18 cellular contexts compared by ENCODE assay signal in genomic region chr17:56868716-56869115, GRCh38. TPM values are rescaled to one million over a fixed set of nuclear protein-coding genes. Genes with fewer than 3 reads are reported as not detected.
DNase-seq lines count a peak whose midpoint lies in the region; ATAC-seq, FAIRE-seq and TF ChIP-seq lines count a peak whose summit lies in the region.
"Had no signal": no experiment of that assay in that cellular context is flagged by ENCODE, and none has a peak within 500 bp of the region (broad histone marks: within the 10 kb centered on the region; RNA-seq: fewer than 3 reads in every experiment).

No MANE protein-coding gene starts in this region.

- peaks cover 0 to 2% of the 10 kb centered on the region in 2 experiments for H3K36me3 ChIP-seq in endothelial cell of umbilical vein (ENCODE audit: control insufficient read depth in 2 of 2, extremely low read depth in 1 of 2, insufficient read depth in 2 of 2, low read length in 2 of 2)
- H3K36me3 ChIP-seq in small intestine (ENCODE audit: control insufficient read depth in 2 of 2, insufficient read depth in 2 of 2, low read length in 2 of 2) = peaks cover 0 to 2% of the 10 kb centered on the region in 2 donors
- H3K36me3 ChIP-seq: SJSA1 had no signal

- H3K4me1 ChIP-seq in endothelial cell of umbilical vein (ENCODE audit: control insufficient read depth, extremely low read depth, insufficient read depth, low read length) = peaks cover 19% of the 10 kb centered on the region
- H3K4me1 ChIP-seq in small intestine (ENCODE audit: control insufficient read depth in 2 of 2, insufficient read depth in 1 of 2, low read depth in 1 of 2, low read length in 1 of 2) = peaks cover 0 to 4% of the 10 kb centered on the region in 2 donors

- H3K27me3 ChIP-seq in endothelial cell of umbilical vein (ENCODE audit: control insufficient read depth in 2 of 2, insufficient read depth in 2 of 2, low read length in 2 of 2) (no peaks in the 10 kb centered on the region), small intestine (ENCODE audit: control insufficient read depth in 2 of 2, insufficient read depth in 2 of 2, low read length in 2 of 2) (no peaks in the 10 kb centered on the region)
- H3K27me3 ChIP-seq: SJSA1 had no signal

- no peak overlapping the region for H2AFZ ChIP-seq in endothelial cell of umbilical vein (ENCODE audit: low read depth, low read length)
- H2AFZ ChIP-seq: GM23248 had no signal

- peaks cover 3% of the 10 kb centered on the region for H3K4me1 Mint-ChIP-seq in activated naive CD4-positive, alpha-beta T cell treated with anti-CD3 and anti-CD28 coated beads, Interleukin-2, amount 10 ng/mL, durations not matched to agents 7 days and 5 days
- no peaks in the 10 kb centered on the region for H3K4me1 Mint-ChIP-seq in type B pancreatic cell (ENCODE audit: unreplicated experiment)
- H3K4me1 Mint-ChIP-seq: H9 had no signal

- 40 to 79% (median 59%) methylated on average over 3 of the region's 3 CpGs for WGBS in small intestine, 3 donors

- H3K4me3 ChIP-seq in endothelial cell of umbilical vein (replicated peaks in 1 of 3; ENCODE audit: insufficient read depth in 1 of 3, low read depth in 1 of 3, low read length in 3 of 3) (no peak overlapping the region), small intestine (ENCODE audit: low read depth in 1 of 2, low read length in 2 of 2) (no peak overlapping the region)
- H3K4me3 ChIP-seq: GM23248, SJSA1 had no signal

- FAIRE-seq in endothelial cell of umbilical vein (lab: Jason Lieb, UNC) = no peak
- FAIRE-seq in small intestine (lab: Jason Lieb, UNC) = no peak

- peak overlapping the region; percentile 50 to 91 for H3K27ac Mint-ChIP-seq in activated naive CD4-positive, alpha-beta T cell treated with anti-CD3 and anti-CD28 coated beads, Interleukin-2, amount 50 U/mL, for 72 hours
- no peak overlapping the region for H3K27ac Mint-ChIP-seq in activated naive CD4-positive, alpha-beta T cell treated with anti-CD3 and anti-CD28 coated beads, Interleukin-2, amount 10 ng/mL, durations not matched to agents 7 days and 5 days
- no peak overlapping the region for H3K27ac Mint-ChIP-seq in type B pancreatic cell

- TF ChIP-seq CTCF in endothelial cell of umbilical vein (IDR thresholded peaks at IDR 0.05; ENCODE audit: extremely low read depth in 1 of 2, insufficient read depth in 1 of 2, low read depth in 1 of 2, low read length in 2 of 2) (no peak), type B pancreatic cell (conservative IDR thresholded peaks at IDR 0.05) (no peak)

- H3K36me3 Mint-ChIP-seq in activated naive CD4-positive, alpha-beta T cell treated with anti-CD3 and anti-CD28 coated beads, Interleukin-2, amount 50 U/mL, for 72 hours = peaks cover 0 to 6% of the 10 kb centered on the region in 2 donors
- peaks cover 8% of the 10 kb centered on the region for H3K36me3 Mint-ChIP-seq in activated naive CD4-positive, alpha-beta T cell treated with anti-CD3 and anti-CD28 coated beads, Interleukin-2, amount 10 ng/mL, durations not matched to agents 7 days and 5 days
- H3K36me3 Mint-ChIP-seq in type B pancreatic cell = peaks cover 4% of the 10 kb centered on the region

- intact Hi-C loops in endothelial cell of umbilical vein (cut with micrococcal nuclease) = loop anchor here (1.0 to 5.0 kb wide), 5 partner anchors 23 to 171 kb away; partner anchors contain the start of genes C17orf67 and TRIM25

- no peaks in the 10 kb centered on the region for H4K20me1 ChIP-seq in endothelial cell of umbilical vein (replicated peaks; ENCODE audit: control insufficient read depth, extremely low read depth, insufficient read depth, low read length)

- H3K9me1 ChIP-seq in endothelial cell of umbilical vein (replicated peaks; ENCODE audit: control insufficient read depth, extremely low read depth, insufficient read depth, low read length) = no peaks in the 10 kb centered on the region

- dilution Hi-C loops in endothelial cell of umbilical vein (cut with MboI; ENCODE audit: extremely low pct_ligation_motif_present, low sequenced_read_pairs) = no loop called here

- H3K27ac ChIP-seq in endothelial cell of umbilical vein (ENCODE audit: insufficient read depth, low read depth, low read length) (peak overlapping the region; percentile 94), small intestine (ENCODE audit: low read depth in 1 of 2, low read length in 1 of 2) (no peak overlapping the region)
- H3K27ac ChIP-seq: SJSA1 had no signal

- H3K9ac ChIP-seq in endothelial cell of umbilical vein (replicated peaks; ENCODE audit: extremely low read depth, insufficient read depth, low read length) = peak overlapping the region; percentile 66
- H3K9ac ChIP-seq: GM23248 had no signal

- no peak for ATAC-seq in activated naive CD4-positive, alpha-beta T cell treated with anti-CD3 and anti-CD28 coated beads, Interleukin-2, amount 50 U/mL, for 72 hours

- no peak for TF ChIP-seq POLR2A in endothelial cell of umbilical vein (IDR thresholded peaks at IDR 0.05; ENCODE audit: low read depth, low read length)

- no peaks in the 10 kb centered on the region for H3K79me2 ChIP-seq in endothelial cell of umbilical vein (ENCODE audit: control insufficient read depth, insufficient read depth, low read length)

- H3K9me3 Mint-ChIP-seq in activated naive CD4-positive, alpha-beta T cell treated with anti-CD3 and anti-CD28 coated beads, Interleukin-2, amount 50 U/mL, for 72 hours = no peaks in the 10 kb centered on the region
- no peaks in the 10 kb centered on the region for H3K9me3 Mint-ChIP-seq in activated naive CD4-positive, alpha-beta T cell treated with anti-CD3 and anti-CD28 coated beads, Interleukin-2, amount 10 ng/mL, durations not matched to agents 7 days and 5 days
- no peaks in the 10 kb centered on the region for H3K9me3 Mint-ChIP-seq in type B pancreatic cell
- H3K9me3 Mint-ChIP-seq: H9 had no signal

- H3K4me3 Mint-ChIP-seq in activated naive CD4-positive, alpha-beta T cell treated with anti-CD3 and anti-CD28 coated beads, Interleukin-2, amount 10 ng/mL, durations not matched to agents 7 days and 5 days = no peak overlapping the region
- no peak overlapping the region for H3K4me3 Mint-ChIP-seq in type B pancreatic cell
- H3K4me3 Mint-ChIP-seq: H9 had no signal

- POLR2A ChIA-PET in endothelial cell of umbilical vein (lab: Charles Lee) = no interaction called here

- DNase-seq in activated naive CD4-positive, alpha-beta T cell treated with anti-CD3 and anti-CD28 coated beads, Interleukin-2, amount 50 U/mL, for 72 hours (ENCODE audit: low spot score in 2 of 2) = no peak
- DNase-seq in activated naive CD4-positive, alpha-beta T cell treated with anti-CD3 and anti-CD28 coated beads, Interleukin-2, amount 10 ng/mL, durations not matched to agents 7 days and 5 days = no peak
- DNase-seq in endothelial cell of umbilical vein (ENCODE audit: low read depth, low spot score) (no peak), small intestine (peak; percentile 27), occipital lobe (lab: John Stamatoyannopoulos, UW) (no peak), NCI-H1417 (lab: John Stamatoyannopoulos, UW) (no peak), type B pancreatic cell (ENCODE audit: extremely low spot score, unreplicated experiment) (no peak)
- DNase-seq: DND-41, GM23248, H9, KBM-7, NCI-H1105 treated with DMSO at 0.1 percent for 48 hours, NCI-H1694, NCI-H2227 treated with DMSO at 0.1 percent for 48 hours, NCI-H526 treated with DMSO at 0.1 percent for 48 hours, Right ventricle myocardium superior, RPMI8226 had no signal

- CTCF ChIA-PET in activated naive CD4-positive, alpha-beta T cell treated with anti-CD3 and anti-CD28 coated beads, Interleukin-2, amount 10 ng/mL, durations not matched to agents 7 days and 5 days (lab: Charles Lee) = interaction anchor here (1.3 kb wide), 1 partner anchor 73 kb away, joined by 4 read pairs; no protein-coding TSS in a partner anchor
- CTCF ChIA-PET in endothelial cell of umbilical vein (lab: Charles Lee) = interaction anchor here (1.2 to 3.1 kb wide), 3 partner anchors 8 to 83 kb away, joined by 3 to 27 read pairs (median 4); no protein-coding TSS in a partner anchor

- H3K27me3 Mint-ChIP-seq in activated naive CD4-positive, alpha-beta T cell treated with anti-CD3 and anti-CD28 coated beads, Interleukin-2, amount 10 ng/mL, durations not matched to agents 7 days and 5 days = peaks cover 5% of the 10 kb centered on the region
- H3K27me3 Mint-ChIP-seq in type B pancreatic cell = no peaks in the 10 kb centered on the region

- no TSS peak for BruUV-seq in endothelial cell of umbilical vein (replicated peaks; lab: Mats Ljungman, UMichigan)

- H3K9me3 ChIP-seq in endothelial cell of umbilical vein (replicated peaks; ENCODE audit: control insufficient read depth, insufficient read depth, low read length) (no peaks in the 10 kb centered on the region), small intestine (ENCODE audit: control insufficient read depth, low read depth) (no peaks in the 10 kb centered on the region)

- peak overlapping the region; percentile 33 for H3K4me2 ChIP-seq in endothelial cell of umbilical vein (ENCODE audit: insufficient read depth, low read length)

RNA-seq across cellular contexts. Expression of gene DGKE, which starts 34.8 kb away (rescaled TPM):
- total RNA-seq in activated naive CD4-positive, alpha-beta T cell treated with anti-CD3 and anti-CD28 coated beads, Interleukin-2, amount 50 U/mL, for 72 hours = 10 to 100 TPM; 29.8 to 30.0 TPM
- total RNA-seq in endothelial cell of umbilical vein = 20.3 and 22.9 TPM in 2 replicates
- 4.9 and 6.4 TPM in 2 replicates for polyA plus RNA-seq in endothelial cell of umbilical vein
- 2.0 and 2.8 TPM in 2 replicates for polyA plus RNA-seq in endothelial cell of umbilical vein (2011; cell fraction: cytosol; rRNA removed)
- 36.7 and 44.1 TPM in 2 replicates for polyA plus RNA-seq in endothelial cell of umbilical vein (2011; cell fraction: nucleus; rRNA removed)
- polyA plus RNA-seq in endothelial cell of umbilical vein (2012) = 5.0 and 7.9 TPM in 2 replicates
- 11.6 and 14.3 TPM in 2 replicates for polyA minus RNA-seq in endothelial cell of umbilical vein
- 1.9 TPM for polyA minus RNA-seq in endothelial cell of umbilical vein (2011; cell fraction: cytosol; rRNA and poly(A)+ RNA removed)
- polyA minus RNA-seq in endothelial cell of umbilical vein (2011; cell fraction: nucleus; rRNA and poly(A)+ RNA removed) = 34.8 and 40.2 TPM in 2 replicates
- polyA plus RNA-seq in small intestine = 1 to 10 TPM in 1 of 3 donors, under 1 TPM in 2; 0.27 to 2.0 (median 0.67) TPM
- total RNA-seq in occipital lobe = 42.0 TPM
- 5.3 and 6.9 TPM in 2 replicates for total RNA-seq in type B pancreatic cell (ENCODE audit: low replicate concordance)

RNA-seq across cellular contexts. Expression of gene C17orf67, which starts 35.0 kb away (rescaled TPM):
- total RNA-seq in activated naive CD4-positive, alpha-beta T cell treated with anti-CD3 and anti-CD28 coated beads, Interleukin-2, amount 50 U/mL, for 72 hours = 1 to 10 TPM; 2.5 to 3.5 TPM
- total RNA-seq in endothelial cell of umbilical vein (5.6 and 5.8 TPM in 2 replicates), occipital lobe (1.9 TPM), type B pancreatic cell (ENCODE audit: low replicate concordance) (2.0 and 4.1 TPM in 2 replicates)
- polyA plus RNA-seq in endothelial cell of umbilical vein (1.9 and 2.4 TPM in 2 replicates), small intestine (10 to 100 TPM in 2 of 3 donors, 1 to 10 TPM in 1; 2.6 to 41.9 (median 10.5) TPM)
- polyA plus RNA-seq in endothelial cell of umbilical vein (2011; cell fraction: cytosol; rRNA removed) = 0.71 and 0.86 TPM in 2 replicates
- 7.7 and 9.4 TPM in 2 replicates for polyA plus RNA-seq in endothelial cell of umbilical vein (2011; cell fraction: nucleus; rRNA removed)
- polyA plus RNA-seq in endothelial cell of umbilical vein (2012) = 1.3 and 2.1 TPM in 2 replicates
- 1.0 and 1.4 TPM in 2 replicates for polyA minus RNA-seq in endothelial cell of umbilical vein
- 1.1 TPM for polyA minus RNA-seq in endothelial cell of umbilical vein (2011; cell fraction: cytosol; rRNA and poly(A)+ RNA removed)
- 1.8 and 2.4 TPM in 2 replicates for polyA minus RNA-seq in endothelial cell of umbilical vein (2011; cell fraction: nucleus; rRNA and poly(A)+ RNA removed)

RNA-seq across cellular contexts. Expression of gene TRIM25, which starts 45.1 kb away (rescaled TPM):
- 100 to 1,000 TPM; 139 to 215 TPM for total RNA-seq in activated naive CD4-positive, alpha-beta T cell treated with anti-CD3 and anti-CD28 coated beads, Interleukin-2, amount 50 U/mL, for 72 hours
- total RNA-seq in endothelial cell of umbilical vein (69.4 and 98.4 TPM in 2 replicates), occipital lobe (1.6 TPM), type B pancreatic cell (ENCODE audit: low replicate concordance) (43.4 and 46.7 TPM in 2 replicates)
- polyA plus RNA-seq in endothelial cell of umbilical vein (42.8 and 51.1 TPM in 2 replicates), small intestine (10 to 100 TPM; 13.2 to 37.8 (median 22.1) TPM)
- polyA plus RNA-seq in endothelial cell of umbilical vein (2011; cell fraction: cytosol; rRNA removed) = 32.9 and 35.4 TPM in 2 replicates
- polyA plus RNA-seq in endothelial cell of umbilical vein (2011; cell fraction: nucleus; rRNA removed) = 125 and 147 TPM in 2 replicates
- polyA plus RNA-seq in endothelial cell of umbilical vein (2012) = 60.8 and 86.4 TPM in 2 replicates
- 92.0 and 119 TPM in 2 replicates for polyA minus RNA-seq in endothelial cell of umbilical vein
- 36.7 TPM for polyA minus RNA-seq in endothelial cell of umbilical vein (2011; cell fraction: cytosol; rRNA and poly(A)+ RNA removed)
- polyA minus RNA-seq in endothelial cell of umbilical vein (2011; cell fraction: nucleus; rRNA and poly(A)+ RNA removed) = 71.4 and 80.7 TPM in 2 replicates

Comparison
In these comparisons a context has a peak if more than half of its experiments do, and no peak if none do; other contexts are left out.
1. H3K27ac Mint-ChIP-seq: peak in activated naive CD4-positive, alpha-beta T cell treated with anti-CD3 and anti-CD28 coated beads, Interleukin-2, amount 50 U/mL, for 72 hours (2 of 2); none in activated naive CD4-positive, alpha-beta T cell treated with anti-CD3 and anti-CD28 coated beads, Interleukin-2, amount 10 ng/mL, durations not matched to agents 7 days and 5 days (single experiment) and type B pancreatic cell (single experiment).
2. RNA of gene TRIM25, which starts 45.1 kb away (total RNA-seq): 139 to 215 TPM in activated naive CD4-positive, alpha-beta T cell treated with anti-CD3 and anti-CD28 coated beads, Interleukin-2, amount 50 U/mL, for 72 hours, 69.4 to 98.4 TPM in endothelial cell of umbilical vein and 43.4 to 46.7 TPM in type B pancreatic cell; 1.6 TPM in occipital lobe (single experiment); every median in the first group is over 10 times any median in the second.